Comparison of ENCODE assay signal across 7 cellular contexts in the genomic region with DNA sequence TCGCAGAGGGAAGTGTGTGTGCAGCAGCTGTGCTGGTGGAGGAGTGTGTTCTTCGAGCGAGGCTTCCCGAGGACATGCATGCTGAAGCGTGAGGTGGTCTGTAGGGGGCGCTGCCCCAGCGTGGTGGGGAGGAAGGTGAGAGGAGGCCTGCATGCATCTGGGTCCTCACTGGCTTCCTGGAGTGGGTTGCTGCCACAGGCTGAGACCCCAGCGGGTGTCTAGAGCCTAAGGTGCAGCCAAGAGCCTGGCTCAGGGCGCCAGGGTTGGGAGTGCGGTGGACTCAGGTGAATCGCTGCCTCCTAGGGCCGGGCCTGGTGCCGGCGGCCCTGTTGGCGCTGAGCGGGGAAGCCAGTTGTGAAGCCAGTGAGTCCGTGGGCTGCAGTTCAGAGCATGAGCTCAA. TPM values are rescaled to one million over a fixed set of nuclear protein-coding genes. Genes with fewer than 3 reads are reported as not detected.
DNase-seq lines count a peak whose midpoint lies in the region; ATAC-seq and TF ChIP-seq lines count a peak whose summit lies in the region.
"Had no signal": no experiment of that assay in that cellular context is flagged by ENCODE, and none has a peak within 500 bp of the region (broad histone marks: within the 10 kb centered on the region; RNA-seq: fewer than 3 reads in every experiment).

No MANE protein-coding gene starts in this region.

- POLR2A ChIA-PET in AG04450 (lab: Yijun Ruan, JAX): interaction anchor here (0.6 kb wide), 1 partner anchor 18 kb away, joined by 3 read pairs; no protein-coding TSS in a partner anchor

- TF ChIP-seq CTCF in AG04450 (IDR thresholded peaks at IDR 0.05; ENCODE audit: low read depth, low read length): peak; percentile 30
- peak; percentile 1 for TF ChIP-seq CTCF in HL-60 (IDR thresholded peaks at IDR 0.05; ENCODE audit: insufficient read depth, low read length)

- H3K4me3 ChIP-seq in AG04450 (ENCODE audit: low read depth, low read length) (no peak overlapping the region), HL-60 (replicated peaks; ENCODE audit: insufficient read depth, low read length) (no peak overlapping the region)

- no peaks in the 10 kb centered on the region for H3K27me3 ChIP-seq in AG04450 (ENCODE audit: control insufficient read depth, insufficient read depth, low read length)
- H3K27me3 ChIP-seq in HL-60 (ENCODE audit: insufficient read depth, poor library complexity, severe bottlenecking): no peaks in the 10 kb centered on the region

- CTCF ChIA-PET in AG04450 (lab: Charles Lee): interaction anchor here (0.6 kb wide), 1 partner anchor 263 kb away, joined by 3 read pairs; no protein-coding TSS in a partner anchor

- no peaks in the 10 kb centered on the region for H3K9me3 ChIP-seq in AG04450 (ENCODE audit: control insufficient read depth, insufficient read depth, low read length)

- ATAC-seq in GM18519 (IDR thresholded peaks at IDR 0.05; ENCODE audit: low FRiP score, unreplicated experiment) (no peak), HG03159 (IDR thresholded peaks at IDR 0.05; ENCODE audit: unreplicated experiment) (no peak)

- no peak overlapping the region for H3K27ac ChIP-seq in AG04450 (ENCODE audit: low read depth, low read length)
- no peak overlapping the region for H3K27ac ChIP-seq in HL-60 (replicated peaks)

- DNase-seq in AG04450 (ENCODE audit: low read depth, low spot score) (no peak), HL-60 (ENCODE audit: low read depth in 1 of 2, low spot score in 1 of 2) (no peak), dermis blood vessel endothelial cell (peak; percentile 54), NCI-H2107 treated with DMSO at 0.1 percent for 48 hours (lab: John Stamatoyannopoulos, UW; ENCODE audit: unreplicated experiment) (no peak)
- DNase-seq: NCI-H524 had no signal

RNA-seq across cellular contexts. Expression of gene HSD3B7, which starts 7.5 kb away (rescaled TPM):
- 6.1 and 9.5 TPM in 2 replicates for polyA plus RNA-seq in AG04450 (2011; rRNA removed)
- 4.0 and 4.9 TPM in 2 replicates for polyA minus RNA-seq in AG04450 (2011; rRNA and poly(A)+ RNA removed)
- total RNA-seq in dermis blood vessel endothelial cell: 21.0 and 26.4 TPM in 2 replicates

RNA-seq across cellular contexts. Expression of gene SETD1A, which starts 19.9 kb away (rescaled TPM):
- polyA plus RNA-seq in AG04450 (2011; rRNA removed): 1.1 and 1.4 TPM in 2 replicates
- polyA minus RNA-seq in AG04450 (2011; rRNA and poly(A)+ RNA removed): 2.4 and 5.3 TPM in 2 replicates
- 2.6 and 5.3 TPM in 2 replicates for total RNA-seq in dermis blood vessel endothelial cell

RNA-seq across cellular contexts. Expression of gene ORAI3, which starts 28.6 kb away (rescaled TPM):
- polyA plus RNA-seq in AG04450 (2011; rRNA removed): 23.7 and 29.5 TPM in 2 replicates
- 17.4 and 23.4 TPM in 2 replicates for polyA minus RNA-seq in AG04450 (2011; rRNA and poly(A)+ RNA removed)
- total RNA-seq in dermis blood vessel endothelial cell: 40.2 and 42.4 TPM in 2 replicates

RNA-seq across cellular contexts. Expression of gene STX1B, which starts 32.9 kb away (rescaled TPM):
- polyA plus RNA-seq in AG04450 (2011; rRNA removed): 4.2 and 4.8 TPM in 2 replicates
- polyA minus RNA-seq in AG04450 (2011; rRNA and poly(A)+ RNA removed): 6.5 and 9.3 TPM in 2 replicates
- total RNA-seq in dermis blood vessel endothelial cell: 0.51 and 0.70 TPM in 2 replicates

RNA-seq across cellular contexts. Expression of gene FBXL19, which starts 54.1 kb away (rescaled TPM):
- polyA plus RNA-seq in AG04450 (2011; rRNA removed): 7.1 and 10.6 TPM in 2 replicates
- 7.6 and 9.4 TPM in 2 replicates for polyA minus RNA-seq in AG04450 (2011; rRNA and poly(A)+ RNA removed)
- total RNA-seq in dermis blood vessel endothelial cell: 21.8 and 26.7 TPM in 2 replicates
